ENCODE assay signal across 1 cellular context in the genomic region with DNA sequence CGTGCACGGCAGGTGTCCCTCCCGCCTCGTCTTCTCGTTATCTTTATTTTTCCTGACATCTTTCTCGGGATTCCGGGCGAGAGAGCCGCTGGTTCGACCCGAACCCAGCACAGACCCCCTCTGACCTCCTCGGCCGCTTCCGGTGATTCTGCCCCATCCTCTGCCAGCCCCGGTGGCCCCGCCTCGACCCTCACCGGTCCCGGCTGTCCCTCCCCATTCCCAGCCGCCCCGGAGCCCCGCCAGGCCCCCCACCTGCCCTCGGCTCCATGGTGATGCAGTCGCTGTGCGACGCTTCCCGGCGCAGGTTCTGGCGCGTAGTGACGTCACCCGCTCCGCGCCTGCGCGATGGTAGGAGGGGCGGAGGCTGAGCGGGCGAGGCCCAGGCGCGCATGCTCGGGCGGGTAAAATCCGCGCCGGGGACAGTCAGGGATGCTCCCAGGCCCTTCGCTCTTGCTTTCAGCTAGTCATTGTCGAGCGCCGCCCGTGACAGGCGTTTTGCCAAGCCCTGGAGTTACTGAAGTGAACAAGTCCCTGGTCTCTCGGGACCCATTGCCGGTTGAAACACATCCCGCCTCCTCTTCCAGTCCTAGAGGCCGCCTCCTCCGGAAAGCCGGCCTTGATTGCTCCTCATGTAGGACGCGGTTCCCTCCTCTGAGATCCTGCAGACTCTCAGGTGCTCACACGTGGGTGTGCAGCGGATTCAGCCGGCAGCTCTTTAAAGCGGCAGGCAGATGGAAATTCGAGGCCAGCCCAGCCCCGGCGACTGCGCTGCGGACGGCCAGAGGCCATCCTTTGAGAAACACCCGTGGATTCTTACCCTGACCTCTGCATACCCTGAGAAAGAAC.
TF ChIP-seq lines count a peak whose summit lies in the region.

A gene with protein sequence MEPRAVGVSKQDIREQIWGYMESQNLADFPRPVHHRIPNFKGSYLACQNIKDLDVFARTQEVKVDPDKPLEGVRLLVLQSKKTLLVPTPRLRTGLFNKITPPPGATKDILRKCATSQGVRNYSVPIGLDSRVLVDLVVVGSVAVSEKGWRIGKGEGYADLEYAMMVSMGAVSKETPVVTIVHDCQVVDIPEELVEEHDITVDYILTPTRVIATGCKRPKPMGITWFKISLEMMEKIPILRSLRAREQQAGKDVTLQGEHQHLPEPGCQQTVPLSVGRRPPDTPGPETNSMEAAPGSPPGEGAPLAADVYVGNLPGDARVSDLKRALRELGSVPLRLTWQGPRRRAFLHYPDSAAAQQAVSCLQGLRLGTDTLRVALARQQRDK (minus strand): TSS at position 319 of the 846 bp plus-strand sequence. CDS start 51 bp downstream, at position 268.

TF ChIP-seq in HepG2, 621 proteins besides CTCF, POLR2A, EP300 and RAD21 (continued from another document and continues in another):
- TF ChIP-seq, protein P1, sequence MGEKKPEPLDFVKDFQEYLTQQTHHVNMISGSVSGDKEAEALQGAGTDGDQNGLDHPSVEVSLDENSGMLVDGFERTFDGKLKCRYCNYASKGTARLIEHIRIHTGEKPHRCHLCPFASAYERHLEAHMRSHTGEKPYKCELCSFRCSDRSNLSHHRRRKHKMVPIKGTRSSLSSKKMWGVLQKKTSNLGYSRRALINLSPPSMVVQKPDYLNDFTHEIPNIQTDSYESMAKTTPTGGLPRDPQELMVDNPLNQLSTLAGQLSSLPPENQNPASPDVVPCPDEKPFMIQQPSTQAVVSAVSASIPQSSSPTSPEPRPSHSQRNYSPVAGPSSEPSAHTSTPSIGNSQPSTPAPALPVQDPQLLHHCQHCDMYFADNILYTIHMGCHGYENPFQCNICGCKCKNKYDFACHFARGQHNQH (CRISPR knock-in tag; IDR thresholded peaks at IDR 0.05), result peak; percentile 81
- TF ChIP-seq, protein P2, sequence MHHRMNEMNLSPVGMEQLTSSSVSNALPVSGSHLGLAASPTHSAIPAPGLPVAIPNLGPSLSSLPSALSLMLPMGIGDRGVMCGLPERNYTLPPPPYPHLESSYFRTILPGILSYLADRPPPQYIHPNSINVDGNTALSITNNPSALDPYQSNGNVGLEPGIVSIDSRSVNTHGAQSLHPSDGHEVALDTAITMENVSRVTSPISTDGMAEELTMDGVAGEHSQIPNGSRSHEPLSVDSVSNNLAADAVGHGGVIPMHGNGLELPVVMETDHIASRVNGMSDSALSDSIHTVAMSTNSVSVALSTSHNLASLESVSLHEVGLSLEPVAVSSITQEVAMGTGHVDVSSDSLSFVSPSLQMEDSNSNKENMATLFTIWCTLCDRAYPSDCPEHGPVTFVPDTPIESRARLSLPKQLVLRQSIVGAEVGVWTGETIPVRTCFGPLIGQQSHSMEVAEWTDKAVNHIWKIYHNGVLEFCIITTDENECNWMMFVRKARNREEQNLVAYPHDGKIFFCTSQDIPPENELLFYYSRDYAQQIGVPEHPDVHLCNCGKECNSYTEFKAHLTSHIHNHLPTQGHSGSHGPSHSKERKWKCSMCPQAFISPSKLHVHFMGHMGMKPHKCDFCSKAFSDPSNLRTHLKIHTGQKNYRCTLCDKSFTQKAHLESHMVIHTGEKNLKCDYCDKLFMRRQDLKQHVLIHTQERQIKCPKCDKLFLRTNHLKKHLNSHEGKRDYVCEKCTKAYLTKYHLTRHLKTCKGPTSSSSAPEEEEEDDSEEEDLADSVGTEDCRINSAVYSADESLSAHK (CRISPR knock-in tag; IDR thresholded peaks at IDR 0.05; ENCODE audit: borderline replicate concordance), result no peak
- TF ChIP-seq, protein P3, sequence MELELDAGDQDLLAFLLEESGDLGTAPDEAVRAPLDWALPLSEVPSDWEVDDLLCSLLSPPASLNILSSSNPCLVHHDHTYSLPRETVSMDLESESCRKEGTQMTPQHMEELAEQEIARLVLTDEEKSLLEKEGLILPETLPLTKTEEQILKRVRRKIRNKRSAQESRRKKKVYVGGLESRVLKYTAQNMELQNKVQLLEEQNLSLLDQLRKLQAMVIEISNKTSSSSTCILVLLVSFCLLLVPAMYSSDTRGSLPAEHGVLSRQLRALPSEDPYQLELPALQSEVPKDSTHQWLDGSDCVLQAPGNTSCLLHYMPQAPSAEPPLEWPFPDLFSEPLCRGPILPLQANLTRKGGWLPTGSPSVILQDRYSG (CRISPR knock-in tag; IDR thresholded peaks at IDR 0.05), result peak; percentile 78; the same call in 1 of the 2 replicates
- TF ChIP-seq RFX1 (IDR thresholded peaks at IDR 0.05), result no peak
- peak; percentile 40; the same call in 1 of the 2 replicates for TF ChIP-seq TOPORS (CRISPR knock-in tag; IDR thresholded peaks at IDR 0.05)
- TF ChIP-seq ETV6 (CRISPR knock-in tag; conservative IDR thresholded peaks at IDR 0.05), result no peak
- peak; percentile 96 for TF ChIP-seq YEATS2 (CRISPR knock-in tag; IDR thresholded peaks at IDR 0.05; ENCODE audit: borderline replicate concordance)
- TF ChIP-seq IRX3 (CRISPR knock-in tag; IDR thresholded peaks at IDR 0.05; ENCODE audit: borderline replicate concordance, low read depth), result no peak
- TF ChIP-seq ZNF121 (CRISPR knock-in tag; IDR thresholded peaks at IDR 0.05), result peak; percentile 43; the same call in 1 of the 2 replicates
- TF ChIP-seq ZNF558 (CRISPR knock-in tag; IDR thresholded peaks at IDR 0.05; ENCODE audit: borderline replicate concordance), result no peak
- TF ChIP-seq MEIS2 (CRISPR knock-in tag; IDR thresholded peaks at IDR 0.05), result peak; percentile 71; the same call in 1 of the 2 replicates
- no peak for TF ChIP-seq ZNF577 (CRISPR knock-in tag; IDR thresholded peaks at IDR 0.05; ENCODE audit: borderline replicate concordance, low read depth)
- TF ChIP-seq REPIN1 (CRISPR knock-in tag; IDR thresholded peaks at IDR 0.05; ENCODE audit: borderline replicate concordance, low read depth), result no peak
- no peak for TF ChIP-seq EHMT2 (IDR thresholded peaks at IDR 0.05; ENCODE audit: borderline replicate concordance, low read depth, low read length)
- TF ChIP-seq MBNL3 (CRISPR knock-in tag; conservative IDR thresholded peaks at IDR 0.05), result no peak
- no peak for TF ChIP-seq SRSF4 (IDR thresholded peaks at IDR 0.05; ENCODE audit: low read depth, low read length, poor library complexity, severe bottlenecking)
- TF ChIP-seq NFIB (CRISPR knock-in tag; IDR thresholded peaks at IDR 0.05; ENCODE audit: borderline replicate concordance), result no peak
- TF ChIP-seq EEA1 (CRISPR knock-in tag; IDR thresholded peaks at IDR 0.05; ENCODE audit: borderline replicate concordance), result no peak
- TF ChIP-seq, protein P4, sequence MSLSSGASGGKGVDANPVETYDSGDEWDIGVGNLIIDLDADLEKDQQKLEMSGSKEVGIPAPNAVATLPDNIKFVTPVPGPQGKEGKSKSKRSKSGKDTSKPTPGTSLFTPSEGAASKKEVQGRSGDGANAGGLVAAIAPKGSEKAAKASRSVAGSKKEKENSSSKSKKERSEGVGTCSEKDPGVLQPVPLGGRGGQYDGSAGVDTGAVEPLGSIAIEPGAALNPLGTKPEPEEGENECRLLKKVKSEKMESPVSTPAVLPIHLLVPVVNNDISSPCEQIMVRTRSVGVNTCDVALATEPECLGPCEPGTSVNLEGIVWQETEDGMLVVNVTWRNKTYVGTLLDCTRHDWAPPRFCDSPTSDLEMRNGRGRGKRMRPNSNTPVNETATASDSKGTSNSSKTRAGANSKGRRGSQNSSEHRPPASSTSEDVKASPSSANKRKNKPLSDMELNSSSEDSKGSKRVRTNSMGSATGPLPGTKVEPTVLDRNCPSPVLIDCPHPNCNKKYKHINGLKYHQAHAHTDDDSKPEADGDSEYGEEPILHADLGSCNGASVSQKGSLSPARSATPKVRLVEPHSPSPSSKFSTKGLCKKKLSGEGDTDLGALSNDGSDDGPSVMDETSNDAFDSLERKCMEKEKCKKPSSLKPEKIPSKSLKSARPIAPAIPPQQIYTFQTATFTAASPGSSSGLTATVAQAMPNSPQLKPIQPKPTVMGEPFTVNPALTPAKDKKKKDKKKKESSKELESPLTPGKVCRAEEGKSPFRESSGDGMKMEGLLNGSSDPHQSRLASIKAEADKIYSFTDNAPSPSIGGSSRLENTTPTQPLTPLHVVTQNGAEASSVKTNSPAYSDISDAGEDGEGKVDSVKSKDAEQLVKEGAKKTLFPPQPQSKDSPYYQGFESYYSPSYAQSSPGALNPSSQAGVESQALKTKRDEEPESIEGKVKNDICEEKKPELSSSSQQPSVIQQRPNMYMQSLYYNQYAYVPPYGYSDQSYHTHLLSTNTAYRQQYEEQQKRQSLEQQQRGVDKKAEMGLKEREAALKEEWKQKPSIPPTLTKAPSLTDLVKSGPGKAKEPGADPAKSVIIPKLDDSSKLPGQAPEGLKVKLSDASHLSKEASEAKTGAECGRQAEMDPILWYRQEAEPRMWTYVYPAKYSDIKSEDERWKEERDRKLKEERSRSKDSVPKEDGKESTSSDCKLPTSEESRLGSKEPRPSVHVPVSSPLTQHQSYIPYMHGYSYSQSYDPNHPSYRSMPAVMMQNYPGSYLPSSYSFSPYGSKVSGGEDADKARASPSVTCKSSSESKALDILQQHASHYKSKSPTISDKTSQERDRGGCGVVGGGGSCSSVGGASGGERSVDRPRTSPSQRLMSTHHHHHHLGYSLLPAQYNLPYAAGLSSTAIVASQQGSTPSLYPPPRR (CRISPR knock-in tag; IDR thresholded peaks at IDR 0.05; ENCODE audit: borderline replicate concordance), result no peak
- TF ChIP-seq, protein P5, sequence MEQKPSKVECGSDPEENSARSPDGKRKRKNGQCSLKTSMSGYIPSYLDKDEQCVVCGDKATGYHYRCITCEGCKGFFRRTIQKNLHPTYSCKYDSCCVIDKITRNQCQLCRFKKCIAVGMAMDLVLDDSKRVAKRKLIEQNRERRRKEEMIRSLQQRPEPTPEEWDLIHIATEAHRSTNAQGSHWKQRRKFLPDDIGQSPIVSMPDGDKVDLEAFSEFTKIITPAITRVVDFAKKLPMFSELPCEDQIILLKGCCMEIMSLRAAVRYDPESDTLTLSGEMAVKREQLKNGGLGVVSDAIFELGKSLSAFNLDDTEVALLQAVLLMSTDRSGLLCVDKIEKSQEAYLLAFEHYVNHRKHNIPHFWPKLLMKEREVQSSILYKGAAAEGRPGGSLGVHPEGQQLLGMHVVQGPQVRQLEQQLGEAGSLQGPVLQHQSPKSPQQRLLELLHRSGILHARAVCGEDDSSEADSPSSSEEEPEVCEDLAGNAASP (CRISPR knock-in tag; IDR thresholded peaks at IDR 0.05; ENCODE audit: borderline replicate concordance), result peak; percentile 34
- TF ChIP-seq ASH2L (IDR thresholded peaks at IDR 0.05; ENCODE audit: insufficient read length, low read depth, low read length), result peak; percentile 79
- peak; percentile 74; the same call in 1 of the 2 replicates for TF ChIP-seq ZNF747 (CRISPR knock-in tag; IDR thresholded peaks at IDR 0.05; ENCODE audit: borderline replicate concordance)
- peak; percentile 68 for TF ChIP-seq ZBTB42 (CRISPR knock-in tag; IDR thresholded peaks at IDR 0.05)
- TF ChIP-seq, protein P6, sequence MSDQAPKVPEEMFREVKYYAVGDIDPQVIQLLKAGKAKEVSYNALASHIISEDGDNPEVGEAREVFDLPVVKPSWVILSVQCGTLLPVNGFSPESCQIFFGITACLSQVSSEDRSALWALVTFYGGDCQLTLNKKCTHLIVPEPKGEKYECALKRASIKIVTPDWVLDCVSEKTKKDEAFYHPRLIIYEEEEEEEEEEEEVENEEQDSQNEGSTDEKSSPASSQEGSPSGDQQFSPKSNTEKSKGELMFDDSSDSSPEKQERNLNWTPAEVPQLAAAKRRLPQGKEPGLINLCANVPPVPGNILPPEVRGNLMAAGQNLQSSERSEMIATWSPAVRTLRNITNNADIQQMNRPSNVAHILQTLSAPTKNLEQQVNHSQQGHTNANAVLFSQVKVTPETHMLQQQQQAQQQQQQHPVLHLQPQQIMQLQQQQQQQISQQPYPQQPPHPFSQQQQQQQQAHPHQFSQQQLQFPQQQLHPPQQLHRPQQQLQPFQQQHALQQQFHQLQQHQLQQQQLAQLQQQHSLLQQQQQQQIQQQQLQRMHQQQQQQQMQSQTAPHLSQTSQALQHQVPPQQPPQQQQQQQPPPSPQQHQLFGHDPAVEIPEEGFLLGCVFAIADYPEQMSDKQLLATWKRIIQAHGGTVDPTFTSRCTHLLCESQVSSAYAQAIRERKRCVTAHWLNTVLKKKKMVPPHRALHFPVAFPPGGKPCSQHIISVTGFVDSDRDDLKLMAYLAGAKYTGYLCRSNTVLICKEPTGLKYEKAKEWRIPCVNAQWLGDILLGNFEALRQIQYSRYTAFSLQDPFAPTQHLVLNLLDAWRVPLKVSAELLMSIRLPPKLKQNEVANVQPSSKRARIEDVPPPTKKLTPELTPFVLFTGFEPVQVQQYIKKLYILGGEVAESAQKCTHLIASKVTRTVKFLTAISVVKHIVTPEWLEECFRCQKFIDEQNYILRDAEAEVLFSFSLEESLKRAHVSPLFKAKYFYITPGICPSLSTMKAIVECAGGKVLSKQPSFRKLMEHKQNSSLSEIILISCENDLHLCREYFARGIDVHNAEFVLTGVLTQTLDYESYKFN (CRISPR knock-in tag; conservative IDR thresholded peaks at IDR 0.05), result peak; percentile 50
- TF ChIP-seq, protein P7, sequence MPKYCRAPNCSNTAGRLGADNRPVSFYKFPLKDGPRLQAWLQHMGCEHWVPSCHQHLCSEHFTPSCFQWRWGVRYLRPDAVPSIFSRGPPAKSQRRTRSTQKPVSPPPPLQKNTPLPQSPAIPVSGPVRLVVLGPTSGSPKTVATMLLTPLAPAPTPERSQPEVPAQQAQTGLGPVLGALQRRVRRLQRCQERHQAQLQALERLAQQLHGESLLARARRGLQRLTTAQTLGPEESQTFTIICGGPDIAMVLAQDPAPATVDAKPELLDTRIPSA (CRISPR knock-in tag; IDR thresholded peaks at IDR 0.05; ENCODE audit: borderline replicate concordance), result no peak; the same call in 1 of the 2 replicates
- no peak for TF ChIP-seq ZNF672 (CRISPR knock-in tag; IDR thresholded peaks at IDR 0.05)
- TF ChIP-seq, protein P8, sequence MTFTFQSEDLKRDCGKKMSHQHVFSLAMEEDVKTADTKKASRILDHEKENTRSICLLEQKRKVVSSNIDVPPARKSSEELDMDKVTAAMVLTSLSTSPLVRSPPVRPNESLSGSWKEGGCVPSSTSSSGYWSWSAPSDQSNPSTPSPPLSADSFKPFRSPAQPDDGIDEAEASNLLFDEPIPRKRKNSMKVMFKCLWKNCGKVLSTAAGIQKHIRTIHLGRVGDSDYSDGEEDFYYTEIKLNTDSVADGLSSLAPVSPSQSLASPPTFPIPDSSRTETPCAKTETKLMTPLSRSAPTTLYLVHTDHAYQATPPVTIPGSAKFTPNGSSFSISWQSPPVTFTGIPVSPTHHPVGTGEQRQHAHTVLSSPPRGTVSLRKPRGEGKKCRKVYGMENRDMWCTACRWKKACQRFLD (CRISPR knock-in tag; IDR thresholded peaks at IDR 0.05; ENCODE audit: borderline replicate concordance), result peak; percentile 74; the same call in 1 of the 2 replicates
- TF ChIP-seq ZNF83 (CRISPR knock-in tag; IDR thresholded peaks at IDR 0.05; ENCODE audit: borderline replicate concordance), result peak; percentile 74; the same call in 1 of the 2 replicates
- TF ChIP-seq, protein P9, sequence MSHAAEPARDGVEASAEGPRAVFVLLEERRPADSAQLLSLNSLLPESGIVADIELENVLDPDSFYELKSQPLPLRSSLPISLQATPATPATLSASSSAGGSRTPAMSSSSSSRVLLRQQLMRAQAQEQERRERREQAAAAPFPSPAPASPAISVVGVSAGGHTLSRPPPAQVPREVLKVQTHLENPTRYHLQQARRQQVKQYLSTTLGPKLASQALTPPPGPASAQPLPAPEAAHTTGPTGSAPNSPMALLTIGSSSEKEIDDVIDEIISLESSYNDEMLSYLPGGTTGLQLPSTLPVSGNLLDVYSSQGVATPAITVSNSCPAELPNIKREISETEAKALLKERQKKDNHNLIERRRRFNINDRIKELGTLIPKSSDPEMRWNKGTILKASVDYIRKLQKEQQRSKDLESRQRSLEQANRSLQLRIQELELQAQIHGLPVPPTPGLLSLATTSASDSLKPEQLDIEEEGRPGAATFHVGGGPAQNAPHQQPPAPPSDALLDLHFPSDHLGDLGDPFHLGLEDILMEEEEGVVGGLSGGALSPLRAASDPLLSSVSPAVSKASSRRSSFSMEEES (CRISPR knock-in tag; IDR thresholded peaks at IDR 0.05), result no peak; the same call in 1 of the 2 replicates
- peak; percentile 82; the same call in 1 of the 2 replicates for TF ChIP-seq ZNF232 (CRISPR knock-in tag; IDR thresholded peaks at IDR 0.05; ENCODE audit: borderline replicate concordance)
- peak; percentile 86 for TF ChIP-seq ZNF772 (CRISPR knock-in tag; IDR thresholded peaks at IDR 0.05)
- TF ChIP-seq CC2D1A (CRISPR knock-in tag; IDR thresholded peaks at IDR 0.05), result no peak
- peak; percentile 71; the same call in 1 of the 2 replicates for TF ChIP-seq ZNF329 (CRISPR knock-in tag; IDR thresholded peaks at IDR 0.05; ENCODE audit: low read depth)
